6 cellular contexts compared by ENCODE assay signal in the genomic region with DNA sequence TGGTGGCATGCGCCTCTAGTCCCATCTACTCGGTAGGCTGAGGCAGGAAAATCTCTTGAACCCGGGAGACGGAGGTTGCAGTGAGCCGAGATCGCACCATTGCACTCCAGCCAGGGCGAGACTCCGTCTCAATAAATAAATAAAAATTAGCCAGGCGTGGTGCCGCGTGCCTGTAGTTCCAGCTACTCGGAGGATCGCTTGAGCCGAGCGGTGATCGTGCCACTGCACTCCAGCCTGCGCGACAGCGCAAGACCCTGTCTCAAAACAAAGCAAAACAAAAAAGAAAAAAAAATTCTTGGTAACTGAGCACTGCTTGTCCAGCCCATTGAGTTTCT. TPM values are rescaled to one million over a fixed set of nuclear protein-coding genes. Genes with fewer than 3 reads are reported as not detected.
DNase-seq lines count a peak whose midpoint lies in the region; ATAC-seq and TF ChIP-seq lines count a peak whose summit lies in the region.

No MANE protein-coding gene starts in this region.

- H3K4me3 ChIP-seq in OCI-LY3 (ENCODE audit: low read length), result peak overlapping the region; percentile 98
- peak overlapping the region; percentile 69 to 86 (median 78) for H3K4me3 ChIP-seq in esophagus muscularis mucosa

- peaks cover 37% of the 10 kb centered on the region for H3K4me1 Mint-ChIP-seq in stimulated activated effector memory CD8-positive, alpha-beta T cell treated with anti-CD3 and anti-CD28 coated beads, Interleukin-12 subunit alpha, Interleukin-12 subunit beta, amount 100 ng/mL, for 72 hours

- TF ChIP-seq CTCF in OCI-LY3 (IDR thresholded peaks at IDR 0.05; ENCODE audit: low read depth, low read length) (no peak), esophagus muscularis mucosa (IDR thresholded peaks at IDR 0.05) (no peak)

- H3K27ac ChIP-seq in OCI-LY3 (ENCODE audit: low read length) (no peak overlapping the region), esophagus muscularis mucosa (replicated peaks in 1 of 4) (peak overlapping the region; percentile 84 to 94 (median 92))

- H2AFZ ChIP-seq in OCI-LY3 (ENCODE audit: low read depth, low read length), result peak overlapping the region; percentile 88; the same call in 1 of the 2 replicates

- H3K4me1 ChIP-seq in OCI-LY3 (ENCODE audit: low read length) (peaks cover 4% of the 10 kb centered on the region; the same call in 1 of the 2 replicates), esophagus muscularis mucosa (peaks cover 24 to 32% (median 29%) of the 10 kb centered on the region in 4 donors)

- peaks cover 81% of the 10 kb centered on the region for H3K36me3 Mint-ChIP-seq in stimulated activated effector memory CD8-positive, alpha-beta T cell treated with anti-CD3 and anti-CD28 coated beads, Interleukin-12 subunit alpha, Interleukin-12 subunit beta, amount 100 ng/mL, for 72 hours

- 27% methylated on average over 19 of the region's 19 CpGs for WGBS in esophagus muscularis mucosa

- H3K27ac Mint-ChIP-seq in stimulated activated effector memory CD8-positive, alpha-beta T cell treated with anti-CD3 and anti-CD28 coated beads, Interleukin-12 subunit alpha, Interleukin-12 subunit beta, amount 100 ng/mL, for 72 hours, result peak overlapping the region; percentile 97

- H3K9me3 Mint-ChIP-seq in stimulated activated effector memory CD8-positive, alpha-beta T cell treated with anti-CD3 and anti-CD28 coated beads, Interleukin-12 subunit alpha, Interleukin-12 subunit beta, amount 100 ng/mL, for 72 hours, result no peaks in the 10 kb centered on the region

- H3K36me3 ChIP-seq in OCI-LY3 (replicated peaks; ENCODE audit: low read depth, low read length), result peaks cover 9% of the 10 kb centered on the region
- peaks cover 50 to 65% (median 55%) of the 10 kb centered on the region in 4 donors for H3K36me3 ChIP-seq in esophagus muscularis mucosa

- TF ChIP-seq EP300 in esophagus muscularis mucosa (IDR thresholded peaks at IDR 0.05), result no peak

- H3K4me2 ChIP-seq in OCI-LY3 (ENCODE audit: low read length), result peak overlapping the region; percentile 76

- H3K4me3 Mint-ChIP-seq in stimulated activated effector memory CD8-positive, alpha-beta T cell treated with anti-CD3 and anti-CD28 coated beads, Interleukin-12 subunit alpha, Interleukin-12 subunit beta, amount 100 ng/mL, for 72 hours, result peak overlapping the region; percentile 100

- intact Hi-C loops in esophagus muscularis mucosa (cut with DNase I), result loop anchor here (5.0 to 10.0 kb wide), 2 partner anchors 33 to 289 kb away; no protein-coding TSS in a partner anchor
- intact Hi-C loops in sciatic nerve (cut with DNase I), result no loop called here

- H3K9ac ChIP-seq in OCI-LY3 (ENCODE audit: low read length), result peak overlapping the region; percentile 90; the same call in 1 of the 2 replicates

- peaks cover 21% of the 10 kb centered on the region for H3K79me2 ChIP-seq in OCI-LY3 (ENCODE audit: low read length)

- no peak for TF ChIP-seq POLR2A in esophagus muscularis mucosa (IDR thresholded peaks at IDR 0.05; ENCODE audit: low read depth)

- H4K20me1 ChIP-seq in OCI-LY3 (ENCODE audit: insufficient read depth, low read length), result no peaks in the 10 kb centered on the region

- ATAC-seq in stimulated activated effector memory CD8-positive, alpha-beta T cell treated with anti-CD3 and anti-CD28 coated beads, Interleukin-12 subunit alpha, Interleukin-12 subunit beta, amount 100 ng/mL, for 72 hours, result no peak
- ATAC-seq in GM18907 (IDR thresholded peaks at IDR 0.05; ENCODE audit: unreplicated experiment), result no peak
- ATAC-seq in sciatic nerve, result no peak
- no peak for ATAC-seq in GM21717 (IDR thresholded peaks at IDR 0.05; ENCODE audit: unreplicated experiment)

- DNase-seq in esophagus muscularis mucosa (ENCODE audit: extremely low spot score) (no peak), sciatic nerve (ENCODE audit: low spot score) (no peak)
- DNase-seq in stimulated activated effector memory CD8-positive, alpha-beta T cell treated with anti-CD3 and anti-CD28 coated beads, Interleukin-12 subunit alpha, Interleukin-12 subunit beta, amount 100 ng/mL, for 72 hours (ENCODE audit: low spot score in 2 of 2), result no peak

- H3K27me3 ChIP-seq in OCI-LY3 (ENCODE audit: low read depth, low read length) (no peaks in the 10 kb centered on the region), esophagus muscularis mucosa (no peaks in the 10 kb centered on the region)

- H3K9me3 ChIP-seq in OCI-LY3 (ENCODE audit: insufficient read depth, low read length) (no peaks in the 10 kb centered on the region), esophagus muscularis mucosa (no peaks in the 10 kb centered on the region)

RNA-seq across cellular contexts. Expression of a gene that starts 0.7 kb away (rescaled TPM):
- total RNA-seq in esophagus muscularis mucosa, result 10 to 100 TPM; 17.7 to 23.8 (median 20.6) TPM
- 16.0 TPM for total RNA-seq in sciatic nerve

RNA-seq across cellular contexts. Expression of a gene that starts 9.4 kb away (rescaled TPM):
- total RNA-seq in esophagus muscularis mucosa (under 1 TPM in 3 of 4 donors, not detected in 1; 0.46 to 0.83 (median 0.66) TPM), sciatic nerve (1.4 TPM)

RNA-seq across cellular contexts. Expression of a gene that starts 16.4 kb away (rescaled TPM):
- total RNA-seq in esophagus muscularis mucosa, result 100 to 1,000 TPM in 3 of 4 donors, 10 to 100 TPM in 1; 98.7 to 159 (median 148) TPM
- 89.6 TPM for total RNA-seq in sciatic nerve

RNA-seq across cellular contexts. Expression of a gene that starts 16.6 kb away (rescaled TPM):
- total RNA-seq in esophagus muscularis mucosa, result 10 to 100 TPM; 52.3 to 63.3 (median 57.4) TPM
- 39.8 TPM for total RNA-seq in sciatic nerve

RNA-seq across cellular contexts. Expression of a gene that starts 24.7 kb away (rescaled TPM):
- total RNA-seq in esophagus muscularis mucosa (10 to 100 TPM; 14.0 to 41.4 (median 22.2) TPM), sciatic nerve (20.1 TPM)
